8 cellular contexts compared by ENCODE assay signal in genomic region chr6:25962368-25963127, GRCh38. TPM values are rescaled to one million over a fixed set of nuclear protein-coding genes. Genes with fewer than 3 reads are reported as not detected.
A peak's percentile ranks its signal among the peaks of the same experiment; 100 is the strongest.
DNase-seq lines count a peak whose midpoint lies in the region; ATAC-seq and TF ChIP-seq lines count a peak whose summit lies in the region.

TSS of gene TRIM38 (plus strand) at chr6:25962802. CDS start at chr6:25966523, 3,721 bp downstream.

- H3K27me3 ChIP-seq in BLaER1 treated with 17β-estradiol and CSF1 and Interleukin-3, amounts not matched to agents 10 nM and 100 nM: no peaks in the 10 kb centered on the region
- H3K27me3 ChIP-seq in upper lobe of right lung: no peaks in the 10 kb centered on the region

- peaks cover 10 to 37% (median 35%) of the 10 kb centered on the region in 11 experiments for H3K9me3 ChIP-seq in BLaER1 treated with 17β-estradiol and CSF1 and Interleukin-3, amounts not matched to agents 10 nM and 100 nM (replicated peaks in 1 of 11)
- H3K9me3 ChIP-seq in upper lobe of right lung: no peaks in the 10 kb centered on the region

- ATAC-seq in HG03354 (IDR thresholded peaks at IDR 0.05; ENCODE audit: poor library complexity, severe bottlenecking, unreplicated experiment) (peak; percentile 83), upper lobe of right lung (peak; percentile 94)

- no peak for TF ChIP-seq CTCF in upper lobe of right lung (IDR thresholded peaks at IDR 0.05)

- peak; percentile 83 for TF ChIP-seq POLR2A in GM19193 (IDR thresholded peaks at IDR 0.05; ENCODE audit: extremely low read depth, insufficient read depth, insufficient read length)
- peak; percentile 87 for TF ChIP-seq POLR2A in Raji (IDR thresholded peaks at IDR 0.05; ENCODE audit: insufficient read depth, low read depth, low read length)

- peaks cover 75 to 79% (median 76%) of the 10 kb centered on the region in 10 experiments for H3K4me1 ChIP-seq in BLaER1 treated with 17β-estradiol and CSF1 and Interleukin-3, amounts not matched to agents 10 nM and 100 nM
- peaks cover 48% of the 10 kb centered on the region for H3K4me1 ChIP-seq in upper lobe of right lung

- H3K36me3 ChIP-seq in BLaER1 treated with 17β-estradiol and CSF1 and Interleukin-3, amounts not matched to agents 10 nM and 100 nM: peaks cover 29 to 33% (median 32%) of the 10 kb centered on the region in 11 experiments
- H3K36me3 ChIP-seq in upper lobe of right lung: peaks cover 20% of the 10 kb centered on the region

- peaks cover 13 to 35% (median 20%) of the 10 kb centered on the region in 11 experiments; a peak in 15 of 22 replicates for H4K20me1 ChIP-seq in BLaER1 treated with 17β-estradiol and CSF1 and Interleukin-3, amounts not matched to agents 10 nM and 100 nM

- H3K9ac ChIP-seq in BLaER1 treated with 17β-estradiol and CSF1 and Interleukin-3, amounts not matched to agents 10 nM and 100 nM: peak within 1 kb of the TSS; percentile 92 to 99 (median 97)

- peak within 1 kb of the TSS; percentile 95 to 100 (median 98) for H3K27ac ChIP-seq in BLaER1 treated with 17β-estradiol and CSF1 and Interleukin-3, amounts not matched to agents 10 nM and 100 nM
- H3K27ac ChIP-seq in upper lobe of right lung: peak within 1 kb of the TSS; percentile 91

- peak within 1 kb of the TSS; percentile 92 to 98 (median 95) for H3K4me2 ChIP-seq in BLaER1 treated with 17β-estradiol and CSF1 and Interleukin-3, amounts not matched to agents 10 nM and 100 nM

- intact Hi-C loops in upper lobe of right lung (cut with DNase I): no loop called here

- peak; percentile 70 for DNase-seq in activated naive CD4-positive, alpha-beta T cell treated with Interleukin-2 at 50 U/mL for 16 hours
- DNase-seq in globus pallidus (ENCODE audit: low spot score) (peak; percentile 75), pons (ENCODE audit: low spot score) (peak; percentile 91), upper lobe of right lung (no peak)

- H3K4me3 ChIP-seq in BLaER1 treated with 17β-estradiol and CSF1 and Interleukin-3, amounts not matched to agents 10 nM and 100 nM: peak within 1 kb of the TSS; percentile 73 to 94 (median 84)
- peak within 1 kb of the TSS; percentile 66 for H3K4me3 ChIP-seq in upper lobe of right lung

RNA-seq across cellular contexts. Expression of gene TRIM38, which starts in this region (rescaled TPM):
- 18.0 TPM for total RNA-seq in upper lobe of right lung
